In genomic region chr18:3665780-3666525, GRCh38 we compare ENCODE assay signal across 8 cellular contexts.
DNase-seq lines count a peak whose midpoint lies in the region; ATAC-seq, FAIRE-seq and TF ChIP-seq lines count a peak whose summit lies in the region.

No MANE protein-coding gene starts in this region.

- DNase-seq in NCI-H748 treated with DMSO at 0.1 percent for 48 hours (lab: John Stamatoyannopoulos, UW) (peak; percentile 87), endodermal cell (peak; percentile 95), memory B cell (ENCODE audit: low spot score in 2 of 2) (peak; percentile 71 to 72), mesenteric fat pad (ENCODE audit: low spot score) (no peak)
- DNase-seq in activated CD8-positive, alpha-beta memory T cell treated with anti-CD3 and anti-CD28 coated beads for 1 hour (ENCODE audit: extremely low read depth in 1 of 2, low read depth in 1 of 2) = peak; percentile 53 to 56
- peak; percentile 44 to 69 (median 57) for DNase-seq in stimulated activated CD4-positive, alpha-beta T cell treated with anti-CD3 and anti-CD28 coated beads, TNF-alpha, amount 100 ng/mL, for 48 hours (ENCODE audit: low read depth in 3 of 3)

- peaks cover 2% of the 10 kb centered on the region for H3K9me3 Mint-ChIP-seq in endodermal cell
- H3K9me3 Mint-ChIP-seq in memory B cell = no peaks in the 10 kb centered on the region

- 2 to 3% methylated on average over 16 to 20 of the region's 20 CpGs for WGBS in endodermal cell (ENCODE audit: insufficient coverage in 1 of 2, insufficient read length in 1 of 2), 2 experiments

- ATAC-seq in HG03565 (IDR thresholded peaks at IDR 0.05; ENCODE audit: unreplicated experiment) (peak; percentile 50), memory B cell (ENCODE audit: low read depth) (peak; percentile 73)

- H3K4me1 Mint-ChIP-seq in endodermal cell (peaks cover 28% of the 10 kb centered on the region), memory B cell (peaks cover 7% of the 10 kb centered on the region)

- H3K27ac Mint-ChIP-seq in endodermal cell (peak overlapping the region; percentile 95), memory B cell (no peak overlapping the region)

- H3K27me3 Mint-ChIP-seq in endodermal cell (ENCODE audit: insufficient read depth) (no peaks in the 10 kb centered on the region), memory B cell (no peaks in the 10 kb centered on the region)

- peak overlapping the region; percentile 91 for H3K27ac ChIP-seq in endodermal cell (ENCODE audit: low read depth, low read length)

- H3K4me3 ChIP-seq in endodermal cell (ENCODE audit: low read length) = peak overlapping the region; percentile 72

- H3K4me3 Mint-ChIP-seq in endodermal cell (peak overlapping the region; percentile 55), memory B cell (peak overlapping the region; percentile 41)

- H3K36me3 ChIP-seq in endodermal cell (ENCODE audit: control insufficient read depth, insufficient read depth, low read length) = peaks cover 6% of the 10 kb centered on the region

- TF ChIP-seq CTCF in endodermal cell (conservative IDR thresholded peaks at IDR 0.05) = peak; percentile 93

- no peaks in the 10 kb centered on the region for H3K4me1 ChIP-seq in endodermal cell (ENCODE audit: control insufficient read depth, insufficient read depth, low read length)

- no peaks in the 10 kb centered on the region for H3K36me3 Mint-ChIP-seq in endodermal cell (ENCODE audit: low read depth)
- H3K36me3 Mint-ChIP-seq in memory B cell = no peaks in the 10 kb centered on the region

- H3K9me3 ChIP-seq in endodermal cell (ENCODE audit: control insufficient read depth, low read length) = peaks cover 20% of the 10 kb centered on the region

- H3K9ac ChIP-seq in endodermal cell (ENCODE audit: extremely low read depth, low read length, poor library complexity, severe bottlenecking) = peak overlapping the region; percentile 65

- no peaks in the 10 kb centered on the region for H3K27me3 ChIP-seq in endodermal cell (ENCODE audit: control insufficient read depth, insufficient read depth, low read length, poor library complexity, severe bottlenecking)

- FAIRE-seq in G401.6 (lab: Jason Lieb, UNC) = peak; percentile 99
